1 cellular context compared by ENCODE assay signal in the genomic region with DNA sequence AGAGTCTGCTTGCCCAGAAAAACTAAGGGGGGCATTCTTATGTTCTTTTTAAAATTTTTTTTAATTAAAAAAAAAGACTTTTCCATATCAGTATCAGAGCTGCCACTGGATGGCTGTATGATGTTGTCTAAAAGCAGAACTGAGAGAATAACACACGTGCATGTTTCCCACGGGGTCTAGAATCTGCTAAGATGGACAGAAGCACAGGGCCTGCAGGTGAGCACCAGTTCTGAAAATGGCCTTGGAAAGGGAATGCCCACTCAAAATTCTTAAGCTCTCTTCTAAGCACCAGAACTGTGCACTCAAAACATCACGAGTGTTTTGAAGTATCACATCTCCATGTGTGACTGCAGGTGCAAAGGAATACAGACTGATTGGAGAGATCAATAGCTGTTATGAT.
TF ChIP-seq lines count a peak whose summit lies in the region.

No MANE protein-coding gene starts in this region.

TF ChIP-seq in GM12878, 131 proteins besides CTCF, POLR2A, EP300 and RAD21 (continued from another document):
- TF ChIP-seq SMC3 (IDR thresholded peaks at IDR 0.05; ENCODE audit: borderline replicate concordance, low read length): peak; percentile 2; the same call in 1 of the 2 replicates
- TF ChIP-seq ZNF384 (IDR thresholded peaks at IDR 0.05; ENCODE audit: borderline replicate concordance, low read depth, low read length): peak; percentile 25; the same call in 1 of the 2 replicates
- 0 out of 2 replicates have a peak, but pooled peaks have one; percentile 17 for TF ChIP-seq IRF4 (IDR thresholded peaks at IDR 0.05; ENCODE audit: low read depth, low read length)
- peak; percentile 87 to 88 for TF ChIP-seq BHLHE40 (IDR thresholded peaks at IDR 0.05; ENCODE audit: borderline replicate concordance in 1 of 2, low read depth in 2 of 2, low read length in 1 of 2)
- no peak for TF ChIP-seq KAT2A (conservative IDR thresholded peaks at IDR 0.05; ENCODE audit: control insufficient read depth, low read depth, low read length)
